ENCODE assay signal across 13 cellular contexts in the genomic region with DNA sequence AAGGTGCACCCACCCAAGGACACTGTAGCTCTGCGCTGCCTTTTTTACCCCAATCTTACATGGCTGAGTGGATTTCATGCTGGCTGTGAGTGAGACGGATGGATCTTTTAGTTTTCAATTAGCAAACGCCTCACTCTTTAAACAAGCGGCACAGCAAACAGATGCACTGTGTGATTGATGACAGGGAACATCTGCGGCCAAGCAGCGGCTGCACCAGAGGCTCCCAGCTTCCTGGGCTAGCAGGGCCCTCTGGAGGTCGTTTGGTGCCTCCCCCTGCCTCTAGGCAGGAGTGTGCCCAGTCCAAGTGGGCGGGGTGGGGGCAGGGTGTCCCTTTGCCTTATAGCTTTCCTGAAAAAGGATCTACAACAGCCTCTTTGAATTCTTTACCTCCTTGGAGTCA. TPM values are rescaled to one million over a fixed set of nuclear protein-coding genes. Genes with fewer than 3 reads are reported as not detected.
DNase-seq lines count a peak whose midpoint lies in the region; ATAC-seq, FAIRE-seq and TF ChIP-seq lines count a peak whose summit lies in the region.
"Had no signal": no experiment of that assay in that cellular context is flagged by ENCODE, and none has a peak within 500 bp of the region (broad histone marks: within the 10 kb centered on the region; RNA-seq: fewer than 3 reads in every experiment).

No MANE protein-coding gene starts in this region.

- POLR2A ChIA-PET in HEK293T (lab: Yijun Ruan, JAX) (no interaction called here), H1 (lab: Charles Lee; ENCODE audit: partially characterized antibody) (interaction anchor here (0.7 kb wide), 1 partner anchor 18 kb away, joined by 3 read pairs; no protein-coding TSS in a partner anchor)
- POLR2A ChIA-PET in activated CD8-positive, alpha-beta T cell treated with anti-CD3 and anti-CD28 coated beads for 36 hours (lab: Charles Lee) = no interaction called here

- no peak overlapping the region for H3K23ac ChIP-seq in H1 (ENCODE audit: insufficient read length)

- peaks cover 5 to 12% of the 10 kb centered on the region in 2 donors for H3K4me1 Mint-ChIP-seq in immature natural killer cell
- peaks cover 3% of the 10 kb centered on the region for H3K4me1 Mint-ChIP-seq in activated CD8-positive, alpha-beta T cell treated with anti-CD3 and anti-CD28 coated beads for 36 hours (ENCODE audit: low read depth)

- peaks cover 8% of the 10 kb centered on the region; the same call in 1 of the 2 replicates for H3K23me2 ChIP-seq in H1 (ENCODE audit: low read depth, low read length)

- FAIRE-seq in H1 (lab: Jason Lieb, UNC) = no peak

- no peak overlapping the region for H2BK20ac ChIP-seq in H1 (ENCODE audit: low read length)

- no peak overlapping the region for H2AFZ ChIP-seq in H1 (ENCODE audit: low read length)
- H2AFZ ChIP-seq: parathyroid adenoma had no signal

- H4K8ac ChIP-seq in H1 (ENCODE audit: extremely low read depth, insufficient read depth, low read length) = no peak overlapping the region

- 56% methylated on average over 8 of the region's 8 CpGs; no CpG with 5 or more reads in 1 of the 2 experiments for WGBS in H1 (ENCODE audit: extremely low coverage in 1 of 2, insufficient coverage in 1 of 2, insufficient read length in 1 of 2, insufficient replicate concordance in 2 of 2, low coverage in 1 of 2, low lambda C conversion rate in 2 of 2, missing lambda C conversion rate in 1 of 2), 2 experiments

- H4K91ac ChIP-seq in H1 (replicated peaks; ENCODE audit: insufficient read length, low read length) = no peak overlapping the region

- H3K18ac ChIP-seq in H1 (ENCODE audit: extremely low read depth, low read length) = no peak overlapping the region

- no peak for TF ChIP-seq POLR2A in H1 (IDR thresholded peaks at IDR 0.05; ENCODE audit: control extremely low read depth in 1 of 2, low read depth in 2 of 2, low read length in 2 of 2)

- H2BK5ac ChIP-seq in H1 (ENCODE audit: low read depth, low read length) = no peak overlapping the region

- no peak overlapping the region for H3K4me2 ChIP-seq in H1 (ENCODE audit: insufficient read depth in 1 of 2, low read depth in 2 of 2, low read length in 2 of 2)

- no peak overlapping the region for H4K5ac ChIP-seq in H1 (ENCODE audit: insufficient read length, low read depth, low read length)

- intact Hi-C loops in activated CD8-positive, alpha-beta T cell treated with anti-CD3 and anti-CD28 coated beads for 36 hours (cut with micrococcal nuclease) = no loop called here

- no peak overlapping the region for H2AK5ac ChIP-seq in H1 (ENCODE audit: low read depth, low read length)

- H2BK120ac ChIP-seq in H1 (replicated peaks; ENCODE audit: low read depth, low read length) = no peak overlapping the region

- no peak overlapping the region for H3K14ac ChIP-seq in H1 (ENCODE audit: insufficient read length)

- H3K27ac ChIP-seq in H1 (ENCODE audit: low read depth, low read length) = no peak overlapping the region
- H3K27ac ChIP-seq: HL-60, parathyroid adenoma had no signal

- peak; percentile 50 to 62 (median 54) for TF ChIP-seq CTCF in H1 (IDR thresholded peaks at IDR 0.05; ENCODE audit: control extremely low read depth in 1 of 3, insufficient read depth in 1 of 3, low read depth in 1 of 3, low read length in 3 of 3)
- no peak for TF ChIP-seq CTCF in activated CD8-positive, alpha-beta T cell treated with anti-CD3 and anti-CD28 coated beads for 36 hours (IDR thresholded peaks at IDR 0.05)

- H3K79me1 ChIP-seq in H1 (ENCODE audit: low read depth, low read length) = no peaks in the 10 kb centered on the region

- CTCF ChIA-PET in HEK293T (lab: Yijun Ruan, JAX) (interaction anchor here (1.0 kb wide), 1 partner anchor 154 kb away, joined by 3 read pairs; no protein-coding TSS in a partner anchor), H1 (lab: Charles Lee; ENCODE audit: partially characterized antibody) (interaction anchor here (0.8 to 2.1 kb wide), 19 partner anchors 17 to 253 kb away, joined by 3 to 7 read pairs (median 4); no protein-coding TSS in a partner anchor)
- CTCF ChIA-PET in activated CD8-positive, alpha-beta T cell treated with anti-CD3 and anti-CD28 coated beads for 36 hours (lab: Charles Lee) = no interaction called here

- H3K27me3 ChIP-seq in H1 (replicated peaks in 1 of 4; ENCODE audit: control insufficient read depth in 3 of 4, extremely low read depth in 1 of 4, insufficient read depth in 3 of 4, low read length in 3 of 4) = peaks cover 7 to 29% (median 22%) of the 10 kb centered on the region in 4 experiments

- no peak overlapping the region for H3K9ac ChIP-seq in H1 (replicated peaks in 1 of 4; ENCODE audit: extremely low read depth in 1 of 4, low read depth in 3 of 4, low read length in 3 of 4)
- H3K9ac ChIP-seq: parathyroid adenoma had no signal

- peaks cover 0 to 10% (median under 1%) of the 10 kb centered on the region in 6 donors for H3K9me3 Mint-ChIP-seq in immature natural killer cell
- H3K9me3 Mint-ChIP-seq in activated CD8-positive, alpha-beta T cell treated with anti-CD3 and anti-CD28 coated beads for 36 hours = no peaks in the 10 kb centered on the region
- H3K9me3 Mint-ChIP-seq: activated T-cell treated with anti-CD3 and anti-CD28 coated beads, Interleukin-2, amount 50 U/mL, for 72 hours had no signal

- no peak overlapping the region for H3K27ac Mint-ChIP-seq in immature natural killer cell
- H3K27ac Mint-ChIP-seq in activated CD8-positive, alpha-beta T cell treated with anti-CD3 and anti-CD28 coated beads for 36 hours = no peak overlapping the region
- H3K27ac Mint-ChIP-seq: activated T-cell treated with anti-CD3 and anti-CD28 coated beads, Interleukin-2, amount 50 U/mL, for 72 hours had no signal

- no peaks in the 10 kb centered on the region for H3K9me3 ChIP-seq in H1 (ENCODE audit: insufficient read depth in 2 of 2, low read depth in 1 of 2, low read length in 1 of 2)

- peaks cover 0 to 9% (median 3%) of the 10 kb centered on the region in 4 experiments; a peak in 6 of 7 replicates for H3K4me1 ChIP-seq in H1 (replicated peaks in 1 of 4; ENCODE audit: control insufficient read depth in 3 of 4, insufficient read depth in 4 of 4, low read length in 3 of 4)
- H3K4me1 ChIP-seq: parathyroid adenoma had no signal

- H3K36me3 ChIP-seq in H1 (ENCODE audit: control insufficient read depth in 2 of 4, insufficient read depth in 4 of 4, low read length in 3 of 4) = no peaks in the 10 kb centered on the region

- H2BK12ac ChIP-seq in H1 (ENCODE audit: low read depth, low read length) = no peak overlapping the region

- ATAC-seq in HG03354 (IDR thresholded peaks at IDR 0.05; ENCODE audit: poor library complexity, severe bottlenecking, unreplicated experiment) = no peak
- no peak for ATAC-seq in activated CD8-positive, alpha-beta T cell treated with anti-CD3 and anti-CD28 coated beads for 36 hours
- ATAC-seq: activated T-cell treated with anti-CD3 and anti-CD28 coated beads, Interleukin-2, amount 50 U/mL, for 72 hours had no signal

- peak; percentile 77 for TF ChIP-seq RAD21 in H1 (IDR thresholded peaks at IDR 0.05 in 1 of 2, conservative IDR thresholded peaks at IDR 0.05 in 1 of 2; ENCODE audit: low read depth in 2 of 2, low read length in 2 of 2)

- no peak overlapping the region for H3K4me3 Mint-ChIP-seq in immature natural killer cell
- no peak overlapping the region for H3K4me3 Mint-ChIP-seq in activated CD8-positive, alpha-beta T cell treated with anti-CD3 and anti-CD28 coated beads for 36 hours
- H3K4me3 Mint-ChIP-seq: activated T-cell treated with anti-CD3 and anti-CD28 coated beads, Interleukin-2, amount 50 U/mL, for 72 hours had no signal

- no peak overlapping the region for H3K56ac ChIP-seq in H1 (replicated peaks; ENCODE audit: insufficient read length, low read depth, low read length)

- no peak overlapping the region for H3K4me3 ChIP-seq in H1 (ENCODE audit: extremely low read depth in 1 of 4, insufficient read depth in 2 of 4, low read depth in 3 of 4, low read length in 4 of 4)

- no peak for TF ChIP-seq EP300 in H1 (IDR thresholded peaks at IDR 0.05; ENCODE audit: borderline replicate concordance in 1 of 2, low read depth in 2 of 2, low read length in 2 of 2)

- peaks cover 17 to 38% (median 20%) of the 10 kb centered on the region in 3 donors for H3K27me3 Mint-ChIP-seq in immature natural killer cell (ENCODE audit: low read depth in 3 of 3)
- peaks cover 56% of the 10 kb centered on the region for H3K27me3 Mint-ChIP-seq in activated CD8-positive, alpha-beta T cell treated with anti-CD3 and anti-CD28 coated beads for 36 hours

- no peak overlapping the region for H3K4ac ChIP-seq in H1 (replicated peaks; ENCODE audit: insufficient read length, low read depth, low read length)

- H3K36me3 Mint-ChIP-seq in immature natural killer cell = no peaks in the 10 kb centered on the region
- peaks cover 1% of the 10 kb centered on the region for H3K36me3 Mint-ChIP-seq in activated CD8-positive, alpha-beta T cell treated with anti-CD3 and anti-CD28 coated beads for 36 hours (ENCODE audit: low read depth)

- peaks cover 2 to 3% of the 10 kb centered on the region in 2 experiments for H4K20me1 ChIP-seq in H1 (replicated peaks in 1 of 2; ENCODE audit: control insufficient read depth in 1 of 2, insufficient read depth in 2 of 2, low read length in 2 of 2)

- H3K79me2 ChIP-seq in H1 (ENCODE audit: control insufficient read depth in 1 of 2, insufficient read depth in 2 of 2, low read length in 2 of 2) = no peaks in the 10 kb centered on the region
- H3K79me2 ChIP-seq: parathyroid adenoma had no signal

- DNase-seq in COR-L47 (lab: John Stamatoyannopoulos, UW) (peak; percentile 73), HEK293T (ENCODE audit: extremely low spot score) (peak; percentile 18), NCI-H526 treated with DMSO at 0.1 percent for 48 hours (lab: John Stamatoyannopoulos, UW) (peak; percentile 75), H1 (ENCODE audit: low read depth in 1 of 2, low spot score in 2 of 2) (peak in 1 of 2 experiments; percentile 56), immature natural killer cell (no peak)
- no peak for DNase-seq in activated CD4-positive, alpha-beta T cell treated with anti-CD3 and anti-CD28 coated beads, Interleukin-2, amount 50 U/mL, for 4 hours
- DNase-seq in activated CD8-positive, alpha-beta T cell treated with anti-CD3 and anti-CD28 coated beads for 36 hours = no peak
- DNase-seq: activated T-cell treated with anti-CD3 and anti-CD28 coated beads, Interleukin-2, amount 50 U/mL, for 72 hours; MV-4-11 had no signal

- no peak overlapping the region for H2BK15ac ChIP-seq in H1 (ENCODE audit: low read length)

RNA-seq across cellular contexts. Expression of gene DRD2, which starts 2.1 kb away (rescaled TPM):
- total RNA-seq in H1 (2021; fragmentation: NEBNext Ultra II Directional; extraction: Animal tissue kit (Norgen Biotek cat#: 25700)) = 0.26 and 1.1 TPM in 2 replicates
- polyA plus RNA-seq in H1 (2011; rRNA removed) (0.41 and 0.75 TPM in 2 replicates), immature natural killer cell (not detected)
- polyA plus RNA-seq in H1 (2011; cell fraction: cytosol; rRNA removed) = 0.31 TPM
- polyA plus RNA-seq in H1 (2011; cell fraction: nucleus; rRNA removed) = 0.47 TPM
- 0.19 to 0.76 TPM (median 0.58 TPM) in 4 replicates for polyA plus RNA-seq in H1 (2012, experiment 1 of 2)
- 0.31 TPM for polyA plus RNA-seq in H1 (2012, experiment 2 of 2)
- 0.28 TPM for polyA plus RNA-seq in H1 (2013, experiment 1 of 2)
- 0.31 TPM for polyA plus RNA-seq in H1 (2013, experiment 2 of 2)
- polyA minus RNA-seq in H1 (2011; rRNA and poly(A)+ RNA removed) = 1.8 TPM in 1 of 2 replicates, not detected in the other
- not detected for polyA minus RNA-seq in H1 (2011; cell fraction: cytosol; rRNA and poly(A)+ RNA removed)
- polyA minus RNA-seq in H1 (2011; cell fraction: nucleus; rRNA and poly(A)+ RNA removed) = 0.40 TPM
- total RNA-seq in activated CD8-positive, alpha-beta T cell treated with anti-CD3 and anti-CD28 coated beads for 36 hours = not detected
- total RNA-seq: lung microvascular endothelial cell had no signal

Comparison
In these comparisons a context has a peak if more than half of its experiments do, and no peak if none do; other contexts are left out.
1. DNase-seq: peak in COR-L47 (single experiment), HEK293T (single experiment) and NCI-H526 treated with DMSO at 0.1 percent for 48 hours (single experiment); none in activated CD4-positive, alpha-beta T cell treated with anti-CD3 and anti-CD28 coated beads, Interleukin-2, amount 50 U/mL, for 4 hours (0 of 2), immature natural killer cell (0 of 3) and activated CD8-positive, alpha-beta T cell treated with anti-CD3 and anti-CD28 coated beads for 36 hours (single experiment).